In the genomic region with DNA sequence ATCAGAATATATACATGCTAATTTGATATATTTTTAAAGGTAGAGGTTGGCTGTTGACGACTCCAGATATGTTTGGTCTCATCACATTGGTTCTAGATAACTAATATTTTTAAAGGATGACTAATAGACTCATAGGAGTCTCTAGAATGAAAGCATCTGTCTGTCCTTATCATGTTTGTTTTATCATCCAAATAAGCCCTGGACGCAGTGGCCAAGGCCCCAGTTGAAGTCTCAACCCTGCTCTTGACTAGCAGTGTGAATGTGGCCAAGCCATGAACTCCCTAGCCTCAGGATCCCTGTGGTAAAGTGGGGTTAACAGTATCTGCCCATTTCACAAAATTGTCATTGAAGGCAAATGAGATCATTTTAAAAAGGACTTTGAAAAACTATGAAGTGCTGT, we compare ENCODE assay signal across 1 cellular context.
TF ChIP-seq lines count a peak whose summit lies in the region.

No MANE protein-coding gene starts in this region.

TF ChIP-seq in IMR-90, 13 proteins besides CTCF, POLR2A, EP300 and RAD21:
- TF ChIP-seq RCOR1 (IDR thresholded peaks at IDR 0.05; ENCODE audit: insufficient replicate concordance, low read length): no peak
- no peak for TF ChIP-seq ELK1 (IDR thresholded peaks at IDR 0.05; ENCODE audit: borderline replicate concordance, low read depth, low read length)
- no peak for TF ChIP-seq FOS (IDR thresholded peaks at IDR 0.05; ENCODE audit: low read depth, low read length)
- TF ChIP-seq BHLHE40 (IDR thresholded peaks at IDR 0.05; ENCODE audit: low read depth, low read length): no peak
- no peak for TF ChIP-seq RFX5 (IDR thresholded peaks at IDR 0.05; ENCODE audit: low read depth, low read length)
- no peak for TF ChIP-seq MXI1 (IDR thresholded peaks at IDR 0.05; ENCODE audit: borderline replicate concordance, low read depth, low read length)
- no peak for TF ChIP-seq CEBPB (IDR thresholded peaks at IDR 0.05; ENCODE audit: low read depth, low read length)
- TF ChIP-seq, protein P1, sequence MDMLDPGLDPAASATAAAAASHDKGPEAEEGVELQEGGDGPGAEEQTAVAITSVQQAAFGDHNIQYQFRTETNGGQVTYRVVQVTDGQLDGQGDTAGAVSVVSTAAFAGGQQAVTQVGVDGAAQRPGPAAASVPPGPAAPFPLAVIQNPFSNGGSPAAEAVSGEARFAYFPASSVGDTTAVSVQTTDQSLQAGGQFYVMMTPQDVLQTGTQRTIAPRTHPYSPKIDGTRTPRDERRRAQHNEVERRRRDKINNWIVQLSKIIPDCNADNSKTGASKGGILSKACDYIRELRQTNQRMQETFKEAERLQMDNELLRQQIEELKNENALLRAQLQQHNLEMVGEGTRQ (IDR thresholded peaks at IDR 0.05; ENCODE audit: low read depth, low read length): no peak
